1 cellular context compared by ENCODE assay signal in genomic region chr3:60841355-60841754, GRCh38.
TF ChIP-seq lines count a peak whose summit lies in the region.

No MANE protein-coding gene starts in this region.

TF ChIP-seq in HepG2, 621 proteins besides CTCF, POLR2A, EP300 and RAD21 (continued from another document and continues in another):
- TF ChIP-seq LRRFIP1 (CRISPR knock-in tag; conservative IDR thresholded peaks at IDR 0.05) (no peak), ZBTB46 (CRISPR knock-in tag; IDR thresholded peaks at IDR 0.05; ENCODE audit: borderline replicate concordance) (no peak), POLR2AphosphoS2 (IDR thresholded peaks at IDR 0.05; ENCODE audit: low read depth, low read length) (no peak), ATF2 (CRISPR knock-in tag; IDR thresholded peaks at IDR 0.05) (no peak), ZNF530 (CRISPR knock-in tag; IDR thresholded peaks at IDR 0.05; ENCODE audit: low read depth) (no peak), ZNF326 (CRISPR knock-in tag; IDR thresholded peaks at IDR 0.05; ENCODE audit: borderline replicate concordance) (no peak), RORA (CRISPR knock-in tag; IDR thresholded peaks at IDR 0.05) (no peak), RBFOX2 (IDR thresholded peaks at IDR 0.05; ENCODE audit: low read depth, low read length) (no peak), IKZF1 (IDR thresholded peaks at IDR 0.05) (no peak), TCF7 (IDR thresholded peaks at IDR 0.05; ENCODE audit: low read depth) (peak; percentile 72), RXRA (CRISPR knock-in tag; IDR thresholded peaks at IDR 0.05) (no peak; the same call in 1 of the 2 replicates), PAF1 (CRISPR knock-in tag; IDR thresholded peaks at IDR 0.05) (no peak), ZNF703 (CRISPR knock-in tag; IDR thresholded peaks at IDR 0.05; ENCODE audit: borderline replicate concordance) (no peak), HMG20A (CRISPR knock-in tag; IDR thresholded peaks at IDR 0.05; ENCODE audit: borderline replicate concordance) (peak; percentile 52; the same call in 1 of the 2 replicates), BCL6 (CRISPR knock-in tag; IDR thresholded peaks at IDR 0.05) (peak; percentile 97), ZNF607 (CRISPR knock-in tag; IDR thresholded peaks at IDR 0.05; ENCODE audit: borderline replicate concordance) (no peak), MLX (CRISPR knock-in tag; IDR thresholded peaks at IDR 0.05) (no peak), FOXA1 (IDR thresholded peaks at IDR 0.05) (peak; percentile 64; the same call in 1 of the 2 replicates), FOXA1 (CRISPR knock-in tag; IDR thresholded peaks at IDR 0.05) (peak; percentile 90), ZFP62 (CRISPR knock-in tag; IDR thresholded peaks at IDR 0.05) (no peak), FOSL2 (CRISPR knock-in tag; IDR thresholded peaks at IDR 0.05) (peak; percentile 80), NFIC (IDR thresholded peaks at IDR 0.05; ENCODE audit: low read length) (peak; percentile 60; the same call in 1 of the 2 replicates), HHEX (CRISPR knock-in tag; IDR thresholded peaks at IDR 0.05) (peak; percentile 77), NR2F2 (IDR thresholded peaks at IDR 0.05; ENCODE audit: borderline replicate concordance, low read depth) (peak; percentile 93), ZNF709 (CRISPR knock-in tag; IDR thresholded peaks at IDR 0.05) (no peak), RCOR2 (CRISPR knock-in tag; IDR thresholded peaks at IDR 0.05) (no peak), SKI (IDR thresholded peaks at IDR 0.05; ENCODE audit: partially characterized antibody) (peak; percentile 77), ZNF891 (CRISPR knock-in tag; IDR thresholded peaks at IDR 0.05) (no peak), ZNF772 (CRISPR knock-in tag; IDR thresholded peaks at IDR 0.05) (no peak), ZNF766 (CRISPR knock-in tag; IDR thresholded peaks at IDR 0.05; ENCODE audit: borderline replicate concordance) (no peak), CERS6 (CRISPR knock-in tag; IDR thresholded peaks at IDR 0.05) (no peak), HINFP (CRISPR knock-in tag; IDR thresholded peaks at IDR 0.05; ENCODE audit: low read depth) (no peak), ARID3A (IDR thresholded peaks at IDR 0.05; ENCODE audit: low read depth, low read length) (peak; percentile 81), ZNF335 (CRISPR knock-in tag; IDR thresholded peaks at IDR 0.05) (no peak), EEA1 (CRISPR knock-in tag; IDR thresholded peaks at IDR 0.05; ENCODE audit: borderline replicate concordance) (no peak), TRAFD1 (CRISPR knock-in tag; IDR thresholded peaks at IDR 0.05; ENCODE audit: borderline replicate concordance) (no peak), HOXA5 (CRISPR knock-in tag; IDR thresholded peaks at IDR 0.05) (no peak), HMGA1 (CRISPR knock-in tag; conservative IDR thresholded peaks at IDR 0.05) (no peak), RBAK (CRISPR knock-in tag; IDR thresholded peaks at IDR 0.05) (no peak), ZMAT5 (CRISPR knock-in tag; IDR thresholded peaks at IDR 0.05; ENCODE audit: borderline replicate concordance, low read depth) (no peak), HMGXB3 (CRISPR knock-in tag; IDR thresholded peaks at IDR 0.05; ENCODE audit: borderline replicate concordance) (no peak), EED (CRISPR knock-in tag; IDR thresholded peaks at IDR 0.05) (no peak), ZNF879 (CRISPR knock-in tag; IDR thresholded peaks at IDR 0.05) (no peak), ZNF253 (CRISPR knock-in tag; IDR thresholded peaks at IDR 0.05; ENCODE audit: borderline replicate concordance) (no peak), DMTF1 (CRISPR knock-in tag; IDR thresholded peaks at IDR 0.05) (no peak), ZNF883 (CRISPR knock-in tag; IDR thresholded peaks at IDR 0.05; ENCODE audit: not compliant biosample characterization) (no peak), FOXA3 (CRISPR knock-in tag; IDR thresholded peaks at IDR 0.05) (peak; percentile 83), FOXP1 (IDR thresholded peaks at IDR 0.05) (no peak), FOXP1 (CRISPR knock-in tag; IDR thresholded peaks at IDR 0.05) (peak; percentile 59; the same call in 1 of the 2 replicates)
